Comparison of ENCODE assay signal across 9 cellular contexts in the genomic region with DNA sequence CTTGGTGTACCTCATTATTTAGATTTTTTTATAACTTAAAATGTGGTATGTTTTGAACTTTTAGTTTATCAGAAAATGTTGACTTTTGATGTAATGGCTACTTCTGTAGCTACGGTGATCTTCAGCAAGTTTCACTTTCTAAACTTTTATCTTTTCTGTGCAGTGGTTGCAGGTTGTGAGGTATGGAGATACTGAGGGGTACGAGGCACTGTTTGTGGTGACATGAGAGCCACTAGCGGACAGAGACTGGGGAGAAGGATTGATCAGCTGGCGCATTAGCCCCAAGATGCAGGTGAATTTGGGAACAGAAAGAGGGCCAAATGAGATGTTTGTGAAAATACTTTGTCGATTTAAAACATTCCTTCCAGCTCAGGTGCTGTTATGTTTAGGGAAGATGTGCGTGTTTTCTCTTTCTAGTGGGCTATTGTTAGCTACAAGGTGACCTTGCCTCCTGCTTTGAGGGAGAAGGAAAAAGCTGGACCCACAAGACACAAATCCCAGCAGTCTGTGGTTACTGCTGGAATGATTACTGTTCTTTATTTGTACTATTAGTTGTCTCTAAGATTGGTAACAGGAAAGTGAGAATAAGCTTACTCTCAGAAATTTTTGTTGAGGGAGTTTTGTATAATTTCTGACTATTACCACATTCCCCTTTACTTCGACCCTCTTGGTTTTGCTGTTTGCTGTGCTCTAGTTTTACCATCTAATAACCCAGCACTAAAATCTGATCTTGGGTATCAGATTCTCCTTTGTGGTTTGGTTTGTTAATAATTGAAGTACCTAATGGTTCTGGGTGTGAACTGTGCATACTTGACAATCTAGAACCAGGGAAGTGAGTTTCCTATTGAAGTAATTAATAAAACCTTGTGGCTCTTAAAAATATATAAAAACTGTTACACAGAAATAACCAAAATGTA.
A peak's percentile ranks its signal among the peaks of the same experiment; 100 is the strongest.
DNase-seq lines count a peak whose midpoint lies in the region; ATAC-seq and TF ChIP-seq lines count a peak whose summit lies in the region.
"Had no signal": no experiment of that assay in that cellular context is flagged by ENCODE, and none has a peak within 500 bp of the region (broad histone marks: within the 10 kb centered on the region; RNA-seq: fewer than 3 reads in every experiment).

No MANE protein-coding gene starts in this region.

- intact Hi-C loops in activated CD4-positive, alpha-beta T cell treated with anti-CD3 and anti-CD28 coated beads, Interleukin-2, amount 10 ng/mL, durations not matched to agents 24 days and 14 days (cut with micrococcal nuclease): loop anchor here (2.0 to 10.0 kb wide), 3 partner anchors 32 to 888 kb away; partner anchors contain the start of gene CNIH1
- intact Hi-C loops in breast epithelium (cut with DNase I; ENCODE audit: low total_unique reads): no loop called here

- H3K4me3 Mint-ChIP-seq in activated CD4-positive, alpha-beta T cell treated with anti-CD3 and anti-CD28 coated beads, Interleukin-2, amount 10 ng/mL, durations not matched to agents 24 days and 14 days: peak overlapping the region; percentile 77

- no peaks in the 10 kb centered on the region for H3K9me3 Mint-ChIP-seq in activated CD4-positive, alpha-beta T cell treated with anti-CD3 and anti-CD28 coated beads, Interleukin-2, amount 10 ng/mL, durations not matched to agents 24 days and 14 days

- no peaks in the 10 kb centered on the region for H3K27me3 ChIP-seq in breast epithelium
- H3K27me3 ChIP-seq in foreskin keratinocyte: no peaks in the 10 kb centered on the region
- H3K27me3 ChIP-seq: SJCRH30 had no signal

- ATAC-seq in HG03342 (IDR thresholded peaks at IDR 0.05; ENCODE audit: unreplicated experiment): peak; percentile 55
- ATAC-seq in stimulated activated naive CD8-positive, alpha-beta T cell treated with anti-CD3 and anti-CD28 coated beads, Interleukin-15, Interleukin-2, amounts not matched to agents 100 U/mL and 50 U/mL, for 24 hours: peak; percentile 54
- ATAC-seq in foreskin keratinocyte: no peak

- H3K27ac ChIP-seq in breast epithelium: peak overlapping the region; percentile 39 to 50
- no peak overlapping the region for H3K27ac ChIP-seq in foreskin keratinocyte
- H3K27ac ChIP-seq: SJCRH30 had no signal

- TF ChIP-seq CTCF in breast epithelium (IDR thresholded peaks at IDR 0.05) (no peak), foreskin keratinocyte (conservative IDR thresholded peaks at IDR 0.05) (no peak)

- no peak for TF ChIP-seq POLR2A in breast epithelium (IDR thresholded peaks at IDR 0.05)

- H3K4me1 ChIP-seq in breast epithelium (peaks cover 0 to 8% of the 10 kb centered on the region in 2 donors), foreskin keratinocyte (peaks cover 26% of the 10 kb centered on the region)

- DNase-seq in activated CD4-positive, alpha-beta T cell treated with anti-CD3 and anti-CD28 coated beads, Interleukin-2, amount 10 ng/mL, durations not matched to agents 24 days and 14 days: peak; percentile 83
- no peak for DNase-seq in activated CD4-positive, alpha-beta T cell treated with anti-CD3 and anti-CD28 coated beads, Interleukin-2, amount 50 U/mL, for 1 hour
- DNase-seq in breast epithelium (ENCODE audit: low spot score in 2 of 2): no peak
- DNase-seq in stimulated activated naive CD8-positive, alpha-beta T cell treated with anti-CD3 and anti-CD28 coated beads, Interleukin-15, Interleukin-2, amounts not matched to agents 100 U/mL and 50 U/mL, for 24 hours: no peak
- no peak for DNase-seq in foreskin keratinocyte
- DNase-seq in activated gamma-delta T cell treated with Interleukin-2 at 50 U/mL for 16 hours: no peak
- DNase-seq in G401 (ENCODE audit: low spot score): no peak

- in situ Hi-C loops in G401 (cut with HindIII; ENCODE audit: low sequenced_read_pairs): no loop called here

- peak overlapping the region; percentile 87 for H3K27ac Mint-ChIP-seq in activated CD4-positive, alpha-beta T cell treated with anti-CD3 and anti-CD28 coated beads, Interleukin-2, amount 10 ng/mL, durations not matched to agents 24 days and 14 days

- H3K9me3 ChIP-seq in breast epithelium: no peaks in the 10 kb centered on the region
- H3K9me3 ChIP-seq: SJCRH30 had no signal

- peaks cover 73% of the 10 kb centered on the region for H3K4me1 Mint-ChIP-seq in activated CD4-positive, alpha-beta T cell treated with anti-CD3 and anti-CD28 coated beads, Interleukin-2, amount 10 ng/mL, durations not matched to agents 24 days and 14 days

- H3K36me3 Mint-ChIP-seq in activated CD4-positive, alpha-beta T cell treated with anti-CD3 and anti-CD28 coated beads, Interleukin-2, amount 10 ng/mL, durations not matched to agents 24 days and 14 days (ENCODE audit: low read depth): peaks cover 8% of the 10 kb centered on the region

- no peaks in the 10 kb centered on the region for H3K36me3 ChIP-seq in breast epithelium
- H3K36me3 ChIP-seq: SJCRH30 had no signal

- H3K4me3 ChIP-seq in breast epithelium: no peak overlapping the region
- H3K4me3 ChIP-seq: SJCRH30 had no signal

- no peaks in the 10 kb centered on the region for H3K27me3 Mint-ChIP-seq in activated CD4-positive, alpha-beta T cell treated with anti-CD3 and anti-CD28 coated beads, Interleukin-2, amount 10 ng/mL, durations not matched to agents 24 days and 14 days
